ENCODE assay signal across 8 cellular contexts in the genomic region with DNA sequence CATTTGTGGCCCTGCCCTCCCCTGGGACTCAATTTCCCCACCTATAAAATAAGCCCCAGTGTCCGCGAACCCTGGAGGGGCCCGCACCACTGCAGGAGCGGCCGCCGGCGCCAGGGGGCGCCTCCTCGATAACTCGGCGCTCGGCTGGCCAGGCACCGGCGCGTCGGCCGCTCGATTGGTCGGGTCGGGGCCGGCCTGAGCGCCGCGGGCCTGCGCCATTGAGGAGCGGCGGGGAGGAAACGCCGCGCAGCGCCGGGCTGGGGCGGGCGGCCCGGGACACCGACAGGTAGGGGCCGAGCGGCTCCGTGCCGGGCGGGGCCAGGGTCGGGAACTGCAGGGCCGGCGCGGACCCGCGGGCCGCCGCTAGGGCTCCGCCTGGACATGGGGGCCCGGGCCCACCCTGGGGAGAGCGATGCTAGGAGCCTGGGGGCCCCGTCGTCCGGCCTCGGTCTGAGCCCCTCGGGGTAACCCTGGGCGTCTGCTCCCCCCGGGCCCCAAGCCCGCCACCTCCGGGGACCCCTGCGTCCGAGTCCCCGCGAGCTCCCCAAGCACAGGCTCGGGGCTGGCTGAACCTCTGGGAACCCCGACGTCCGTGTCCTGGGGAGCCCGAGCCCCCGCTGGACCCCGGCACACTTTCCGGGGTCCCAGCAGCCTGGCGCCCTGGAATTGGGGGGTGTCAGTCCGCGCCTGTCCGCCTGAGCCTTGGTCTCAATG.
DNase-seq lines count a peak whose midpoint lies in the region; ATAC-seq and TF ChIP-seq lines count a peak whose summit lies in the region.

Gene VPS13D, plus strand, starts transcription at position 196 of the 714 bp plus-strand sequence. CDS start 4,237 bp downstream, outside the sequence.

- H3K9me3 ChIP-seq in effector memory CD4-positive, alpha-beta T cell (ENCODE audit: control insufficient read depth, low read length), result no peaks in the 10 kb centered on the region

- H3K27me3 ChIP-seq in effector memory CD4-positive, alpha-beta T cell (replicated peaks; ENCODE audit: control insufficient read depth, insufficient read depth, low read length, poor library complexity, severe bottlenecking), result no peaks in the 10 kb centered on the region

- DNase-seq in AG09319 (ENCODE audit: extremely low read depth, low read depth) (peak; percentile 43), NCI-H82 treated with DMSO at 0.1 percent for 48 hours (lab: John Stamatoyannopoulos, UW; ENCODE audit: unreplicated experiment) (peak; percentile 3), medulla oblongata (ENCODE audit: extremely low spot score) (peak; percentile 79)
- DNase-seq in activated CD8-positive, alpha-beta memory T cell treated with anti-CD3 and anti-CD28 coated beads for 1 hour (ENCODE audit: extremely low read depth in 1 of 2, low read depth in 1 of 2), result peak; percentile 45 to 79
- peak; percentile 63 to 77 (median 68) for DNase-seq in effector memory CD4-positive, alpha-beta T cell
- DNase-seq in stimulated activated CD8-positive, alpha-beta memory T cell treated with anti-CD3 and anti-CD28 coated beads, Interleukin-12 subunit alpha, Interleukin-12 subunit beta, amount 100 ng/mL, for 1 hour (ENCODE audit: low read depth), result peak; percentile 67

- H3K27ac ChIP-seq in effector memory CD4-positive, alpha-beta T cell (ENCODE audit: insufficient read depth, low read length, poor library complexity, severe bottlenecking), result peak within 1 kb of the TSS; percentile 75

- H3K4me3 ChIP-seq in effector memory CD4-positive, alpha-beta T cell (ENCODE audit: insufficient read depth, low read depth, low read length, poor library complexity, severe bottlenecking), result peak within 1 kb of the TSS; percentile 99

- peak; percentile 76 for TF ChIP-seq CTCF in AG09319 (IDR thresholded peaks at IDR 0.05; ENCODE audit: low read depth, low read length)

- H3K4me1 ChIP-seq in effector memory CD4-positive, alpha-beta T cell (ENCODE audit: control insufficient read depth, insufficient read depth, low read length, poor library complexity, severe bottlenecking), result peaks cover 10% of the 10 kb centered on the region

- peak; percentile 54 for ATAC-seq in GM18858 (IDR thresholded peaks at IDR 0.05; ENCODE audit: unreplicated experiment)
- ATAC-seq in HG03139 (IDR thresholded peaks at IDR 0.05; ENCODE audit: unreplicated experiment), result peak; percentile 70

- peaks cover 5% of the 10 kb centered on the region for H3K36me3 ChIP-seq in effector memory CD4-positive, alpha-beta T cell (ENCODE audit: control insufficient read depth, insufficient read depth, low read length)

Comparison
In these comparisons a context has a peak if more than half of its experiments do, and no peak if none do; other contexts are left out.
1. Peak in every context shown above with its lines: DNase-seq, ATAC-seq, H3K4me3 ChIP-seq and H3K27ac ChIP-seq.
2. DNase-seq: peak in every context shown above with its lines; median percentile 79 in medulla oblongata; 68 in effector memory CD4-positive, alpha-beta T cell; 67 in stimulated activated CD8-positive, alpha-beta memory T cell treated with anti-CD3 and anti-CD28 coated beads, Interleukin-12 subunit alpha, Interleukin-12 subunit beta, amount 100 ng/mL, for 1 hour; 62 in activated CD8-positive, alpha-beta memory T cell treated with anti-CD3 and anti-CD28 coated beads for 1 hour; 43 in AG09319; 3 in NCI-H82 treated with DMSO at 0.1 percent for 48 hours.